In genomic region chr12:125330645-125331341, GRCh38 we compare ENCODE assay signal across 8 cellular contexts.
DNase-seq lines count a peak whose midpoint lies in the region; ATAC-seq and TF ChIP-seq lines count a peak whose summit lies in the region.

No MANE protein-coding gene starts in this region.

- H3K36me3 ChIP-seq in HEK293 (ENCODE audit: control insufficient read depth in 2 of 2, insufficient read depth in 1 of 2, low read length in 2 of 2) = no peaks in the 10 kb centered on the region
- no peaks in the 10 kb centered on the region for H3K36me3 ChIP-seq in naive thymus-derived CD4-positive, alpha-beta T cell (ENCODE audit: control insufficient read depth in 2 of 3, insufficient read depth in 3 of 3, low read length in 3 of 3)

- H3K27ac ChIP-seq in HEK293 (ENCODE audit: extremely low read depth, low read depth, low read length) = no peak overlapping the region
- H3K27ac ChIP-seq in naive thymus-derived CD4-positive, alpha-beta T cell (ENCODE audit: low read depth, low read length) = no peak overlapping the region

- H3K9me3 ChIP-seq in HEK293 (ENCODE audit: control insufficient read depth, insufficient read depth, low read depth, low read length) = no peaks in the 10 kb centered on the region
- H3K9me3 ChIP-seq in naive thymus-derived CD4-positive, alpha-beta T cell (ENCODE audit: control insufficient read depth in 2 of 3, low read length in 3 of 3) = peaks cover 0 to 9% (median 0%) of the 10 kb centered on the region in 3 experiments

- H3K4me3 ChIP-seq in HEK293 (ENCODE audit: low read depth, low read length) (peak overlapping the region; percentile 9; the same call in 1 of the 2 replicates), fibroblast of pulmonary artery (replicated peaks; ENCODE audit: low read depth, low read length) (peak overlapping the region; percentile 48)
- H3K4me3 ChIP-seq in naive thymus-derived CD4-positive, alpha-beta T cell (ENCODE audit: low read length) = no peak overlapping the region

- H3K4me1 Mint-ChIP-seq in activated T-cell treated with anti-CD3 and anti-CD28 coated beads, Interleukin-2, amount 50 U/mL, for 24 hours (ENCODE audit: low read depth) = no peaks in the 10 kb centered on the region
- H3K4me1 Mint-ChIP-seq in naive thymus-derived CD4-positive, alpha-beta T cell = no peaks in the 10 kb centered on the region
- no peaks in the 10 kb centered on the region for H3K4me1 Mint-ChIP-seq in stimulated activated naive CD8-positive, alpha-beta T cell treated with anti-CD3 and anti-CD28 coated beads, Interleukin-15, amount 100 ng/mL, for 72 hours

- CTCF ChIA-PET in HEK293 (lab: Yijun Ruan, JAX) = interaction anchor here (0.6 to 4.5 kb wide), 19 partner anchors 10 to 1802 kb away, joined by 3 to 44 read pairs (median 3); no protein-coding TSS in a partner anchor
- CTCF ChIA-PET in naive thymus-derived CD4-positive, alpha-beta T cell (lab: Charles Lee) = no interaction called here

- POLR2A ChIA-PET in HEK293 (lab: Yijun Ruan, JAX) = no interaction called here
- POLR2A ChIA-PET in naive thymus-derived CD4-positive, alpha-beta T cell (lab: Charles Lee) = no interaction called here

- peaks cover 53% of the 10 kb centered on the region for H3K27me3 Mint-ChIP-seq in activated T-cell treated with anti-CD3 and anti-CD28 coated beads, Interleukin-2, amount 50 U/mL, for 24 hours
- H3K27me3 Mint-ChIP-seq in naive thymus-derived CD4-positive, alpha-beta T cell = peaks cover 13 to 60% (median 53%) of the 10 kb centered on the region in 5 donors
- peaks cover 45% of the 10 kb centered on the region for H3K27me3 Mint-ChIP-seq in stimulated activated naive CD8-positive, alpha-beta T cell treated with anti-CD3 and anti-CD28 coated beads, Interleukin-15, amount 100 ng/mL, for 72 hours

- DNase-seq in DMS 273 (lab: John Stamatoyannopoulos, UW; ENCODE audit: unreplicated experiment) (peak; percentile 64), DMS 273 treated with DMSO at 0.1 percent for 48 hours (lab: John Stamatoyannopoulos, UW) (no peak), NCI-H2227 treated with DMSO at 0.1 percent for 48 hours (lab: John Stamatoyannopoulos, UW) (peak; percentile 34), fibroblast of pulmonary artery (ENCODE audit: low read depth) (peak; percentile 20)
- peak; percentile 71 for DNase-seq in activated T-cell treated with anti-CD3 and anti-CD28 coated beads, Interleukin-2, amount 50 U/mL, for 24 hours
- peak in 6 of 9 donors; percentile 5 to 72 (median 15) for DNase-seq in naive thymus-derived CD4-positive, alpha-beta T cell
- peak; percentile 48 to 56 for DNase-seq in stimulated activated naive CD8-positive, alpha-beta T cell treated with anti-CD3 and anti-CD28 coated beads, Interleukin-15, amount 100 ng/mL, for 72 hours

- H3K4me1 ChIP-seq in HEK293 (ENCODE audit: control insufficient read depth, insufficient read depth, low read length) = no peaks in the 10 kb centered on the region
- H3K4me1 ChIP-seq in naive thymus-derived CD4-positive, alpha-beta T cell (ENCODE audit: control insufficient read depth in 2 of 2, insufficient read depth in 2 of 2, low read length in 2 of 2) = no peaks in the 10 kb centered on the region

- no peaks in the 10 kb centered on the region for H3K9me3 Mint-ChIP-seq in activated T-cell treated with anti-CD3 and anti-CD28 coated beads, Interleukin-2, amount 50 U/mL, for 24 hours
- H3K9me3 Mint-ChIP-seq in naive thymus-derived CD4-positive, alpha-beta T cell = peaks cover 0 to 13% (median 4%) of the 10 kb centered on the region in 11 donors
- no peaks in the 10 kb centered on the region for H3K9me3 Mint-ChIP-seq in stimulated activated naive CD8-positive, alpha-beta T cell treated with anti-CD3 and anti-CD28 coated beads, Interleukin-15, amount 100 ng/mL, for 72 hours

- H3K27ac Mint-ChIP-seq in activated T-cell treated with anti-CD3 and anti-CD28 coated beads, Interleukin-2, amount 50 U/mL, for 24 hours = no peak overlapping the region
- no peak overlapping the region for H3K27ac Mint-ChIP-seq in naive thymus-derived CD4-positive, alpha-beta T cell
- H3K27ac Mint-ChIP-seq in stimulated activated naive CD8-positive, alpha-beta T cell treated with anti-CD3 and anti-CD28 coated beads, Interleukin-15, amount 100 ng/mL, for 72 hours = no peak overlapping the region

- H3K36me3 Mint-ChIP-seq in activated T-cell treated with anti-CD3 and anti-CD28 coated beads, Interleukin-2, amount 50 U/mL, for 24 hours (ENCODE audit: low read depth) = no peaks in the 10 kb centered on the region
- peaks cover 0 to 7% (median 0%) of the 10 kb centered on the region in 5 donors for H3K36me3 Mint-ChIP-seq in naive thymus-derived CD4-positive, alpha-beta T cell

- TF ChIP-seq CTCF in HEK293 (tag by site-specific recombination; IDR thresholded peaks at IDR 0.05) (peak; percentile 77; the same call in 1 of the 2 replicates), fibroblast of pulmonary artery (IDR thresholded peaks at IDR 0.05; ENCODE audit: low read length, missing control alignments) (peak; percentile 56)

- H3K4me3 Mint-ChIP-seq in activated T-cell treated with anti-CD3 and anti-CD28 coated beads, Interleukin-2, amount 50 U/mL, for 24 hours = no peak overlapping the region
- peak overlapping the region in 1 of 10 donors; percentile 6 for H3K4me3 Mint-ChIP-seq in naive thymus-derived CD4-positive, alpha-beta T cell
- no peak overlapping the region for H3K4me3 Mint-ChIP-seq in stimulated activated naive CD8-positive, alpha-beta T cell treated with anti-CD3 and anti-CD28 coated beads, Interleukin-15, amount 100 ng/mL, for 72 hours

- peaks cover 0 to 4% of the 10 kb centered on the region in 2 donors for H3K27me3 ChIP-seq in naive thymus-derived CD4-positive, alpha-beta T cell (ENCODE audit: control insufficient read depth in 2 of 2, insufficient read depth in 2 of 2, low read length in 2 of 2)

- ATAC-seq in naive thymus-derived CD4-positive, alpha-beta T cell = peak; percentile 51
- peak; percentile 78 for ATAC-seq in stimulated activated naive CD8-positive, alpha-beta T cell treated with anti-CD3 and anti-CD28 coated beads, Interleukin-15, amount 100 ng/mL, for 72 hours

- intact Hi-C loops in naive thymus-derived CD4-positive, alpha-beta T cell (cut with micrococcal nuclease) = loop anchor here (1.0 to 5.0 kb wide), 3 partner anchors 73 to 1542 kb away; no protein-coding TSS in a partner anchor

TF ChIP-seq in HEK293, 187 proteins besides CTCF, POLR2A, EP300 and RAD21 (continues in another document):
- TF ChIP-seq ZNF311 (tag by site-specific recombination; IDR thresholded peaks at IDR 0.05; ENCODE audit: borderline replicate concordance) (no peak), ZNF169 (tag by site-specific recombination; IDR thresholded peaks at IDR 0.05) (no peak), ZNF221 (tag by site-specific recombination; IDR thresholded peaks at IDR 0.05; ENCODE audit: borderline replicate concordance) (no peak), ZNF354C (tag by site-specific recombination; IDR thresholded peaks at IDR 0.05; ENCODE audit: borderline replicate concordance, low read depth) (no peak), SCRT1 (tag by site-specific recombination; IDR thresholded peaks at IDR 0.05; ENCODE audit: borderline replicate concordance) (no peak), PRDM2 (tag by site-specific recombination; IDR thresholded peaks at IDR 0.05; ENCODE audit: borderline replicate concordance) (no peak), GLI2 (tag by site-specific recombination; IDR thresholded peaks at IDR 0.05; ENCODE audit: borderline replicate concordance, low read depth) (no peak), SCRT2 (tag by site-specific recombination; IDR thresholded peaks at IDR 0.05) (no peak), ZSCAN30 (tag by site-specific recombination; IDR thresholded peaks at IDR 0.05) (no peak)
